Comparison of ENCODE assay signal across 16 cellular contexts in genomic region chr9:129656795-129657390, GRCh38. TPM values are rescaled to one million over a fixed set of nuclear protein-coding genes. Genes with fewer than 3 reads are reported as not detected.
DNase-seq lines count a peak whose midpoint lies in the region; ATAC-seq, FAIRE-seq and TF ChIP-seq lines count a peak whose summit lies in the region.
"Had no signal": no experiment of that assay in that cellular context is flagged by ENCODE, and none has a peak within 500 bp of the region (broad histone marks: within the 10 kb centered on the region; RNA-seq: fewer than 3 reads in every experiment).

No MANE protein-coding gene starts in this region.

- H3K4me1 Mint-ChIP-seq in astrocyte (ENCODE audit: low read depth, unreplicated experiment) (no peaks in the 10 kb centered on the region), progenitor cell of endocrine pancreas (ENCODE audit: low read depth) (peaks cover 9% of the 10 kb centered on the region)

- H3K4me2 ChIP-seq in astrocyte (ENCODE audit: low read length): peak overlapping the region; percentile 70

- DNase-seq in Daoy (ENCODE audit: low read depth): peak; percentile 76
- peak; percentile 60 for DNase-seq in LoVo (ENCODE audit: low spot score)
- DNase-seq in astrocyte (ENCODE audit: low read depth): peak; percentile 52
- peak; percentile 15 to 53 for DNase-seq in lung microvascular endothelial cell (ENCODE audit: low read depth in 2 of 2)
- DNase-seq in NCI-H146 (lab: John Stamatoyannopoulos, UW): no peak
- no peak for DNase-seq in progenitor cell of endocrine pancreas (ENCODE audit: low spot score, unreplicated experiment)
- no peak for DNase-seq in NCI-H1417 (lab: John Stamatoyannopoulos, UW)
- DNase-seq: aorta, COR-L47, endodermal cell, H7, NCI-H2171 treated with DMSO at 0.1 percent for 48 hours, testis had no signal

- peaks cover 12% of the 10 kb centered on the region for H3K4me1 ChIP-seq in astrocyte (ENCODE audit: insufficient read depth, low read length)

- no peak overlapping the region for H3K4me3 ChIP-seq in astrocyte (ENCODE audit: insufficient read depth, low read depth, low read length)
- H3K4me3 ChIP-seq: testis had no signal

- H3K9me3 ChIP-seq in astrocyte (ENCODE audit: insufficient read depth, low read depth, low read length): no peaks in the 10 kb centered on the region
- H3K9me3 ChIP-seq: testis had no signal

- no peak overlapping the region for H2AFZ ChIP-seq in astrocyte (ENCODE audit: low read depth, low read length)

- peaks cover 22% of the 10 kb centered on the region for H3K27me3 ChIP-seq in astrocyte (ENCODE audit: insufficient read depth, low read length)
- H3K27me3 ChIP-seq: testis had no signal

- H3K9me3 Mint-ChIP-seq in astrocyte (ENCODE audit: unreplicated experiment): no peaks in the 10 kb centered on the region
- no peaks in the 10 kb centered on the region for H3K9me3 Mint-ChIP-seq in progenitor cell of endocrine pancreas (ENCODE audit: low read depth)
- H3K9me3 Mint-ChIP-seq: endodermal cell had no signal

- peaks cover 3% of the 10 kb centered on the region for H4K20me1 ChIP-seq in astrocyte (ENCODE audit: insufficient read depth, low read length)

- no peak overlapping the region for H3K27ac Mint-ChIP-seq in astrocyte (ENCODE audit: unreplicated experiment)
- H3K27ac Mint-ChIP-seq in progenitor cell of endocrine pancreas: no peak overlapping the region
- H3K27ac Mint-ChIP-seq: endodermal cell had no signal

- H3K36me3 Mint-ChIP-seq in astrocyte (ENCODE audit: low read depth, unreplicated experiment): no peaks in the 10 kb centered on the region
- H3K36me3 Mint-ChIP-seq in progenitor cell of endocrine pancreas (ENCODE audit: insufficient read depth): no peaks in the 10 kb centered on the region

- no peak for ATAC-seq in HG03520 (IDR thresholded peaks at IDR 0.05; ENCODE audit: unreplicated experiment)

- H3K27me3 Mint-ChIP-seq in astrocyte (ENCODE audit: low read depth, unreplicated experiment): peaks cover 24% of the 10 kb centered on the region
- peaks cover 24% of the 10 kb centered on the region for H3K27me3 Mint-ChIP-seq in progenitor cell of endocrine pancreas

- H3K9ac ChIP-seq in astrocyte (ENCODE audit: low read length): no peak overlapping the region

- H3K79me2 ChIP-seq in astrocyte (ENCODE audit: insufficient read depth, low read length): no peaks in the 10 kb centered on the region

- H3K36me3 ChIP-seq in astrocyte (ENCODE audit: insufficient read depth, low read length): no peaks in the 10 kb centered on the region

- peak; percentile 91 for FAIRE-seq in astrocyte (lab: Jason Lieb, UNC)
- FAIRE-seq: GM19239 had no signal

- no peak overlapping the region for H3K4me3 Mint-ChIP-seq in astrocyte (ENCODE audit: unreplicated experiment)
- H3K4me3 Mint-ChIP-seq in progenitor cell of endocrine pancreas (ENCODE audit: low read depth): no peak overlapping the region
- H3K4me3 Mint-ChIP-seq: endodermal cell had no signal

- TF ChIP-seq CTCF in astrocyte (IDR thresholded peaks at IDR 0.05; ENCODE audit: insufficient read depth, low read depth, low read length) (no peak), progenitor cell of endocrine pancreas (IDR thresholded peaks at IDR 0.05; ENCODE audit: unreplicated experiment) (no peak)

- H3K27ac ChIP-seq in astrocyte (ENCODE audit: low read depth, low read length): no peak overlapping the region
- H3K27ac ChIP-seq: testis had no signal

RNA-seq across cellular contexts. Expression of gene PRRX2, which starts 8.6 kb away (rescaled TPM):
- total RNA-seq in Daoy (2014; rRNA removed; shearing (Covaris generic)): 1.5 and 1.7 TPM in 2 replicates
- not detected in 2 replicates for total RNA-seq in astrocyte
- 0.20 and 0.44 TPM in 2 replicates for total RNA-seq in lung microvascular endothelial cell
- total RNA-seq in progenitor cell of endocrine pancreas: 0.79 and 0.91 TPM in 2 replicates
- total RNA-seq: mononuclear cell had no signal

RNA-seq across cellular contexts. Expression of gene ASB6, which starts 14.9 kb away (rescaled TPM):
- 4.4 and 8.0 TPM in 2 replicates for total RNA-seq in Daoy (2014; rRNA removed; shearing (Covaris generic))
- total RNA-seq in astrocyte (21.7 and 24.3 TPM in 2 replicates), lung microvascular endothelial cell (9.6 and 13.5 TPM in 2 replicates), progenitor cell of endocrine pancreas (19.7 and 20.5 TPM in 2 replicates)

RNA-seq across cellular contexts. Expression of gene NTMT1, which starts 30.9 kb away (rescaled TPM):
- 21.5 and 21.6 TPM in 2 replicates for total RNA-seq in Daoy (2014; rRNA removed; shearing (Covaris generic))
- total RNA-seq in astrocyte (54.0 and 55.1 TPM in 2 replicates), lung microvascular endothelial cell (19.4 and 22.4 TPM in 2 replicates), progenitor cell of endocrine pancreas (25.9 and 26.8 TPM in 2 replicates)

RNA-seq across cellular contexts. Expression of gene C9orf50, which starts 36.0 kb away (rescaled TPM):
- not detected in 2 replicates for total RNA-seq in Daoy (2014; rRNA removed; shearing (Covaris generic))
- 0.41 TPM in 1 of 2 replicates, not detected in the other for total RNA-seq in astrocyte
- not detected in 2 replicates for total RNA-seq in lung microvascular endothelial cell
- 0.27 and 0.43 TPM in 2 replicates for total RNA-seq in progenitor cell of endocrine pancreas
- total RNA-seq: endodermal cell, H7, mononuclear cell had no signal

Comparison
In these comparisons a context has a peak if more than half of its experiments do, and no peak if none do; other contexts are left out.
1. DNase-seq: peak in Daoy (single experiment), LoVo (single experiment), astrocyte (single experiment) and lung microvascular endothelial cell (2 of 2); none in NCI-H146 (single experiment), progenitor cell of endocrine pancreas (single experiment) and NCI-H1417 (0 of 3).